31 cellular contexts compared by ENCODE assay signal in the genomic region with DNA sequence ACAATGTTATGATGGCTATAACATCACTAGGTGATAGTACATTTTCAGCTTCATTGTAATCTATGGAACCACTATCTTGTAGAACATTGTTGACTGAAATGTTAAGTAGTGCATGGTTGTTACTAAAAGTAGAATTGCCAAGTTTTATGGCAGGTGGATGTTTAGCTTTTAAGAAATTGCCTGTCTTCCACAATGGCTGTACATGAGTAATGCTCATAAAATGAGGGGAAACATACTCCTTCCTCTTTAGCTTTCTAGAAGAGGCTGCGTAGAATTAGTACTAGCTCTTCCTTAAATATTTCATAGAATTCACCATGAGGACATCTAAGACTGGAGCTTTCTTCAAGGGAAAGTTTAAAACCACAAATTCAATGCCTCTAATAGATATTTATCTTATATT.
"Had no signal": no experiment of that assay in that cellular context is flagged by ENCODE, and none has a peak within 500 bp of the region (broad histone marks: within the 10 kb centered on the region; RNA-seq: fewer than 3 reads in every experiment).

No MANE protein-coding gene starts in this region.

- DNase-seq: activated CD4-positive, alpha-beta T cell treated with anti-CD3 and anti-CD28 coated beads, Interleukin-2, amount 10 ng/mL, durations not matched to agents 24 days and 14 days; activated CD4-positive, alpha-beta T cell treated with anti-CD3 and anti-CD28 coated beads, Interleukin-2, amount 50 U/mL, for 4 hours; activated CD8-positive, alpha-beta T cell treated with anti-CD3 and anti-CD28 coated beads for 36 hours; activated effector memory CD4-positive, alpha-beta T cell treated with anti-CD3 and anti-CD28 coated beads, Interleukin-2, amount 50 U/mL, for 16 hours; activated naive CD4-positive, alpha-beta T cell; activated naive CD4-positive, alpha-beta T cell treated with anti-CD3 and anti-CD28 coated beads, Interleukin-2, amount 50 U/mL, for 16 hours; activated naive CD8-positive, alpha-beta T cell treated with anti-CD3 and anti-CD28 coated beads for 36 hours; activated T-cell treated with anti-CD3 and anti-CD28 coated beads, Interleukin-2, amount 50 U/mL, for 1 hour; activated T-cell treated with anti-CD3 and anti-CD28 coated beads, Interleukin-2, amount 50 U/mL, for 72 hours; amniotic stem cell; aorta; brain microvascular endothelial cell; central memory CD4-positive, alpha-beta T cell; Karpas-422; KBM-7; MG63; NCI-H1048; NCI-H1105 treated with DMSO at 0.1 percent for 48 hours; NCI-H1436; NCI-H1694; NCI-H1930; NCI-H2081 treated with DMSO at 0.1 percent for 48 hours; NCI-H226; NCI-H526; NCI-H748 treated with DMSO at 0.1 percent for 48 hours; Peyer's patch; RPMI8226; SHP77 treated with DMSO at 0.1 percent for 48 hours; T1000 had no signal

- ATAC-seq: activated CD8-positive, alpha-beta T cell treated with anti-CD3 and anti-CD28 coated beads for 36 hours; activated T-cell treated with anti-CD3 and anti-CD28 coated beads, Interleukin-2, amount 50 U/mL, for 72 hours; activated T-helper 17 cell treated with anti-CD3 and anti-CD28 coated beads, Interleukin-2, amount 50 U/mL, for 72 hours had no signal

- FAIRE-seq: TTC549 had no signal
